Comparison of ENCODE assay signal across 1 cellular context in genomic region chr17:61583660-61584264, GRCh38.
TF ChIP-seq lines count a peak whose summit lies in the region.

No MANE protein-coding gene starts in this region.

TF ChIP-seq in HepG2, 621 proteins besides CTCF, POLR2A, EP300 and RAD21 (continued from another document):
- TF ChIP-seq, protein P1, sequence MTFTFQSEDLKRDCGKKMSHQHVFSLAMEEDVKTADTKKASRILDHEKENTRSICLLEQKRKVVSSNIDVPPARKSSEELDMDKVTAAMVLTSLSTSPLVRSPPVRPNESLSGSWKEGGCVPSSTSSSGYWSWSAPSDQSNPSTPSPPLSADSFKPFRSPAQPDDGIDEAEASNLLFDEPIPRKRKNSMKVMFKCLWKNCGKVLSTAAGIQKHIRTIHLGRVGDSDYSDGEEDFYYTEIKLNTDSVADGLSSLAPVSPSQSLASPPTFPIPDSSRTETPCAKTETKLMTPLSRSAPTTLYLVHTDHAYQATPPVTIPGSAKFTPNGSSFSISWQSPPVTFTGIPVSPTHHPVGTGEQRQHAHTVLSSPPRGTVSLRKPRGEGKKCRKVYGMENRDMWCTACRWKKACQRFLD (CRISPR knock-in tag; IDR thresholded peaks at IDR 0.05; ENCODE audit: borderline replicate concordance) = no peak
- no peak for TF ChIP-seq ZNF557 (CRISPR knock-in tag; IDR thresholded peaks at IDR 0.05)
- TF ChIP-seq ZNF770 (CRISPR knock-in tag; IDR thresholded peaks at IDR 0.05) = peak; percentile 98
- no peak for TF ChIP-seq ZBTB42 (CRISPR knock-in tag; IDR thresholded peaks at IDR 0.05)
- TF ChIP-seq MEIS1 (CRISPR knock-in tag; IDR thresholded peaks at IDR 0.05; ENCODE audit: borderline replicate concordance) = no peak
- no peak for TF ChIP-seq SOX13 (IDR thresholded peaks at IDR 0.05)
- peak in 1 of 2 experiments; percentile 51; a peak in 2 of 4 replicates for TF ChIP-seq SOX13 (CRISPR knock-in tag; conservative IDR thresholded peaks at IDR 0.05 in 1 of 2, IDR thresholded peaks at IDR 0.05 in 1 of 2)
- TF ChIP-seq YEATS4 (CRISPR knock-in tag; IDR thresholded peaks at IDR 0.05; ENCODE audit: borderline replicate concordance) = 0 out of 2 replicates have a peak, but pooled peaks have one; percentile 38
- no peak for TF ChIP-seq TEAD3 (CRISPR knock-in tag; optimal IDR thresholded peaks at IDR 0.05; ENCODE audit: borderline replicate concordance)
- no peak for TF ChIP-seq KDM3A (CRISPR knock-in tag; IDR thresholded peaks at IDR 0.05; ENCODE audit: low read depth)
- TF ChIP-seq MEIS2 (CRISPR knock-in tag; IDR thresholded peaks at IDR 0.05) = 0 out of 2 replicates have a peak, but pooled peaks have one; percentile 27
- TF ChIP-seq ZNF629 (CRISPR knock-in tag; conservative IDR thresholded peaks at IDR 0.05) = no peak
- TF ChIP-seq TFAP4 (IDR thresholded peaks at IDR 0.05; ENCODE audit: borderline replicate concordance, low read depth) = peak; percentile 79; the same call in 1 of the 2 replicates
- no peak for TF ChIP-seq IRX3 (CRISPR knock-in tag; IDR thresholded peaks at IDR 0.05; ENCODE audit: borderline replicate concordance, low read depth)
- 0 out of 2 replicates have a peak, but pooled peaks have one; percentile 12 for TF ChIP-seq NR2F6 (IDR thresholded peaks at IDR 0.05)
- peak; percentile 41; the same call in 1 of the 2 replicates for TF ChIP-seq NR2F6 (CRISPR knock-in tag; IDR thresholded peaks at IDR 0.05)
- TF ChIP-seq KDM1A (CRISPR knock-in tag; IDR thresholded peaks at IDR 0.05) = 0 out of 2 replicates have a peak, but pooled peaks have one; percentile 49
- no peak for TF ChIP-seq ZNF414 (CRISPR knock-in tag; IDR thresholded peaks at IDR 0.05)
- TF ChIP-seq PITX1 (CRISPR knock-in tag; IDR thresholded peaks at IDR 0.05) = peak; percentile 25; the same call in 1 of the 2 replicates
- peak; percentile 38; the same call in 1 of the 2 replicates for TF ChIP-seq MYC (CRISPR knock-in tag; IDR thresholded peaks at IDR 0.05; ENCODE audit: borderline replicate concordance)
- TF ChIP-seq KMT2B (CRISPR knock-in tag; IDR thresholded peaks at IDR 0.05) = no peak
- no peak for TF ChIP-seq ZNF513 (CRISPR knock-in tag; conservative IDR thresholded peaks at IDR 0.05)
- no peak for TF ChIP-seq ZNF589 (CRISPR knock-in tag; conservative IDR thresholded peaks at IDR 0.05)
- TF ChIP-seq ZNF670 (CRISPR knock-in tag; IDR thresholded peaks at IDR 0.05; ENCODE audit: borderline replicate concordance) = no peak
- TF ChIP-seq HNF4A (CRISPR knock-in tag; IDR thresholded peaks at IDR 0.05) = peak; percentile 77
- TF ChIP-seq ZMYM4 (CRISPR knock-in tag; IDR thresholded peaks at IDR 0.05) = peak; percentile 75
- TF ChIP-seq ZNF431 (CRISPR knock-in tag; IDR thresholded peaks at IDR 0.05; ENCODE audit: borderline replicate concordance, low read depth) = 0 out of 2 replicates have a peak, but pooled peaks have one; percentile 37
- no peak for TF ChIP-seq CREM (IDR thresholded peaks at IDR 0.05)
- no peak for TF ChIP-seq CREM (CRISPR knock-in tag; IDR thresholded peaks at IDR 0.05)
- peak; percentile 19; the same call in 1 of the 2 replicates for TF ChIP-seq HOXA3 (CRISPR knock-in tag; IDR thresholded peaks at IDR 0.05)
- peak; percentile 74 for TF ChIP-seq POGZ (CRISPR knock-in tag; IDR thresholded peaks at IDR 0.05)
- no peak for TF ChIP-seq HIVEP1 (CRISPR knock-in tag; IDR thresholded peaks at IDR 0.05)
- TF ChIP-seq BHLHE40 (IDR thresholded peaks at IDR 0.05; ENCODE audit: low read length) = peak; percentile 81
- TF ChIP-seq, protein P2, sequence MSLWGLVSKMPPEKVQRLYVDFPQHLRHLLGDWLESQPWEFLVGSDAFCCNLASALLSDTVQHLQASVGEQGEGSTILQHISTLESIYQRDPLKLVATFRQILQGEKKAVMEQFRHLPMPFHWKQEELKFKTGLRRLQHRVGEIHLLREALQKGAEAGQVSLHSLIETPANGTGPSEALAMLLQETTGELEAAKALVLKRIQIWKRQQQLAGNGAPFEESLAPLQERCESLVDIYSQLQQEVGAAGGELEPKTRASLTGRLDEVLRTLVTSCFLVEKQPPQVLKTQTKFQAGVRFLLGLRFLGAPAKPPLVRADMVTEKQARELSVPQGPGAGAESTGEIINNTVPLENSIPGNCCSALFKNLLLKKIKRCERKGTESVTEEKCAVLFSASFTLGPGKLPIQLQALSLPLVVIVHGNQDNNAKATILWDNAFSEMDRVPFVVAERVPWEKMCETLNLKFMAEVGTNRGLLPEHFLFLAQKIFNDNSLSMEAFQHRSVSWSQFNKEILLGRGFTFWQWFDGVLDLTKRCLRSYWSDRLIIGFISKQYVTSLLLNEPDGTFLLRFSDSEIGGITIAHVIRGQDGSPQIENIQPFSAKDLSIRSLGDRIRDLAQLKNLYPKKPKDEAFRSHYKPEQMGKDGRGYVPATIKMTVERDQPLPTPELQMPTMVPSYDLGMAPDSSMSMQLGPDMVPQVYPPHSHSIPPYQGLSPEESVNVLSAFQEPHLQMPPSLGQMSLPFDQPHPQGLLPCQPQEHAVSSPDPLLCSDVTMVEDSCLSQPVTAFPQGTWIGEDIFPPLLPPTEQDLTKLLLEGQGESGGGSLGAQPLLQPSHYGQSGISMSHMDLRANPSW (CRISPR knock-in tag; IDR thresholded peaks at IDR 0.05; ENCODE audit: borderline replicate concordance) = no peak
- no peak for TF ChIP-seq JUND (CRISPR knock-in tag; IDR thresholded peaks at IDR 0.05)
- no peak for TF ChIP-seq ZBTB46 (CRISPR knock-in tag; IDR thresholded peaks at IDR 0.05; ENCODE audit: borderline replicate concordance)
- no peak for TF ChIP-seq ZNF652 (CRISPR knock-in tag; IDR thresholded peaks at IDR 0.05; ENCODE audit: borderline replicate concordance, low read depth)
- TF ChIP-seq CBFB (CRISPR knock-in tag; IDR thresholded peaks at IDR 0.05) = no peak
- no peak for TF ChIP-seq NCOA1 (CRISPR knock-in tag; IDR thresholded peaks at IDR 0.05)
- peak; percentile 72 for TF ChIP-seq SALL1 (CRISPR knock-in tag; IDR thresholded peaks at IDR 0.05)
- TF ChIP-seq HOXA7 (CRISPR knock-in tag; IDR thresholded peaks at IDR 0.05) = no peak
